In genomic region chr15:59637507-59637906, GRCh38 we compare ENCODE assay signal across 5 cellular contexts. TPM values are rescaled to one million over a fixed set of nuclear protein-coding genes. Genes with fewer than 3 reads are reported as not detected.
"Had no signal": no experiment of that assay in that cellular context is flagged by ENCODE, and none has a peak within 500 bp of the region (broad histone marks: within the 10 kb centered on the region; RNA-seq: fewer than 3 reads in every experiment).

No MANE protein-coding gene starts in this region.

RNA-seq across cellular contexts. Expression of gene GCNT3, which starts 25.9 kb away (rescaled TPM):
- total RNA-seq: activated CD8-positive, alpha-beta T cell treated with anti-CD3 and anti-CD28 coated beads for 36 hours; activated T-cell treated with anti-CD3 and anti-CD28 coated beads, Interleukin-2, amount 50 U/mL, for 72 hours; aorta; right atrium auricular region; urinary bladder had no signal
